Comparison of ENCODE assay signal across 17 cellular contexts in genomic region chr15:25869696-25870095, GRCh38. TPM values are rescaled to one million over a fixed set of nuclear protein-coding genes. Genes with fewer than 3 reads are reported as not detected.
A peak's percentile ranks its signal among the peaks of the same experiment; 100 is the strongest.
DNase-seq lines count a peak whose midpoint lies in the region; TF ChIP-seq lines count a peak whose summit lies in the region.
"Had no signal": no experiment of that assay in that cellular context is flagged by ENCODE, and none has a peak within 500 bp of the region (broad histone marks: within the 10 kb centered on the region; RNA-seq: fewer than 3 reads in every experiment).

No MANE protein-coding gene starts in this region.

- H3K4me2 ChIP-seq in BLaER1 treated with 17β-estradiol and CSF1 and Interleukin-3, amounts not matched to agents 10 nM and 100 nM, result peak overlapping the region; percentile 3 to 64 (median 37); a peak in 18 of 22 replicates
- H3K4me2 ChIP-seq in GM23248 (ENCODE audit: unreplicated experiment) (peak overlapping the region; percentile 45), fibroblast of lung (ENCODE audit: extremely low read depth, insufficient read depth, low read length) (no peak overlapping the region)
- H3K4me2 ChIP-seq: KMS-11 had no signal

- no peaks in the 10 kb centered on the region for H3K9me2 ChIP-seq in GM23248 (ENCODE audit: insufficient read depth)

- H3K79me2 ChIP-seq in GM23248 (ENCODE audit: insufficient read depth) (no peaks in the 10 kb centered on the region), fibroblast of lung (ENCODE audit: control insufficient read depth, insufficient read depth, low read length) (no peaks in the 10 kb centered on the region)

- H3K36me3 Mint-ChIP-seq in activated T-helper 2 cell treated with anti-CD3 and anti-CD28 coated beads, Interferon-gamma antibody, Interleukin-2, Interleukin-4, amounts not matched to agents 10 μg/mL and 5 μg/mL and 100 μg/mL, durations not matched to agents 14 hours and 24 hours and 36 hours (ENCODE audit: low read depth), result no peaks in the 10 kb centered on the region

- H3K4me3 ChIP-seq in BLaER1 treated with 17β-estradiol and CSF1 and Interleukin-3, amounts not matched to agents 10 nM and 100 nM, result no peak overlapping the region
- H3K4me3 ChIP-seq in GM23248 (peak overlapping the region; percentile 46), fibroblast of lung (replicated peaks in 1 of 4; ENCODE audit: control extremely low read depth in 1 of 4, insufficient read depth in 1 of 4, low read depth in 3 of 4, low read length in 4 of 4) (no peak overlapping the region)

- intact Hi-C loops in activated T-helper 2 cell treated with anti-CD3 and anti-CD28 coated beads, Interferon-gamma antibody, Interleukin-2, Interleukin-4, amounts not matched to agents 10 μg/mL and 5 μg/mL and 100 μg/mL, durations not matched to agents 14 hours and 24 hours and 36 hours (cut with micrococcal nuclease), result loop anchor here (10.0 kb wide), 1 partner anchor 125 kb away; no protein-coding TSS in a partner anchor

- no peak overlapping the region for H3K27ac ChIP-seq in BLaER1 treated with 17β-estradiol and CSF1 and Interleukin-3, amounts not matched to agents 10 nM and 100 nM
- H3K27ac ChIP-seq in GM23248 (no peak overlapping the region), fibroblast of lung (ENCODE audit: insufficient read depth, low read length) (no peak overlapping the region)
- H3K27ac ChIP-seq: KMS-11 had no signal

- in situ Hi-C loops in GM23248 (cut with MboI), result no loop called here

- H3K9me3 Mint-ChIP-seq in activated T-helper 2 cell treated with anti-CD3 and anti-CD28 coated beads, Interferon-gamma antibody, Interleukin-2, Interleukin-4, amounts not matched to agents 10 μg/mL and 5 μg/mL and 100 μg/mL, durations not matched to agents 14 hours and 24 hours and 36 hours, result no peaks in the 10 kb centered on the region

- DNase-seq in GM23248 (no peak), NOMO-1 treated with DMSO at 0.1 percent for 48 hours (lab: John Stamatoyannopoulos, UW; ENCODE audit: unreplicated experiment) (peak; percentile 16), fibroblast of lung (ENCODE audit: low read depth in 2 of 2) (no peak), SKM-1 (lab: John Stamatoyannopoulos, UW; ENCODE audit: unreplicated experiment) (no peak), Ammon's horn (ENCODE audit: low spot score) (no peak), ureter (ENCODE audit: low spot score) (no peak)
- no peak for DNase-seq in activated T-helper 2 cell treated with anti-CD3 and anti-CD28 coated beads, Interferon-gamma antibody, Interleukin-2, Interleukin-4, amounts not matched to agents 10 μg/mL and 5 μg/mL and 100 μg/mL, durations not matched to agents 14 hours and 24 hours and 36 hours (ENCODE audit: low spot score)
- DNase-seq: C1 segment of cervical spinal cord; DND-41; GF-D8; NCI-H1105; NCI-H187; NCI-H526 treated with DMSO at 0.1 percent for 48 hours; NK-92 treated with Interleukin-12 subunit alpha and Interleukin-12 subunit beta, amount 100 ng/mL, for 24 hours had no signal

- peaks cover 11% of the 10 kb centered on the region for H3K27me3 Mint-ChIP-seq in activated T-helper 2 cell treated with anti-CD3 and anti-CD28 coated beads, Interferon-gamma antibody, Interleukin-2, Interleukin-4, amounts not matched to agents 10 μg/mL and 5 μg/mL and 100 μg/mL, durations not matched to agents 14 hours and 24 hours and 36 hours (ENCODE audit: low read depth)

- H3F3A ChIP-seq in GM23248 (ENCODE audit: insufficient read depth), result peaks cover under 1% of the 10 kb centered on the region

- peaks cover 0 to 10% (median 7%) of the 10 kb centered on the region in 10 experiments; a peak in 11 of 20 replicates for H3K4me1 ChIP-seq in BLaER1 treated with 17β-estradiol and CSF1 and Interleukin-3, amounts not matched to agents 10 nM and 100 nM
- H3K4me1 ChIP-seq in GM23248 (ENCODE audit: insufficient read depth) (0 out of 2 replicates have a peak, but pooled peaks cover 7% of the 10 kb centered on the region), fibroblast of lung (ENCODE audit: control insufficient read depth, extremely low read depth, insufficient read depth, low read length) (no peaks in the 10 kb centered on the region)

- no peaks in the 10 kb centered on the region; a peak in 1 of 22 replicates for H4K20me1 ChIP-seq in BLaER1 treated with 17β-estradiol and CSF1 and Interleukin-3, amounts not matched to agents 10 nM and 100 nM
- H4K20me1 ChIP-seq in GM23248 (ENCODE audit: insufficient read depth), result no peaks in the 10 kb centered on the region
- no peaks in the 10 kb centered on the region for H4K20me1 ChIP-seq in fibroblast of lung (ENCODE audit: control insufficient read depth, extremely low read depth, insufficient read depth, low read length)

- 26 to 30% methylated on average over 6 of the region's 6 CpGs for WGBS in GM23248 (ENCODE audit: low coverage in 1 of 2, low lambda C conversion rate in 2 of 2, missing lambda C conversion rate in 2 of 2), 2 experiments

- H2AFZ ChIP-seq in GM23248 (peak overlapping the region; percentile 69), fibroblast of lung (ENCODE audit: low read length) (peak overlapping the region; percentile 38)

- no peak for TF ChIP-seq CTCF in fibroblast of lung (conservative IDR thresholded peaks at IDR 0.05 in 1 of 2, IDR thresholded peaks at IDR 0.05 in 1 of 2; ENCODE audit: low read depth in 1 of 2, low read length in 2 of 2)

- no peaks in the 10 kb centered on the region for H3K9me3 ChIP-seq in BLaER1 treated with 17β-estradiol and CSF1 and Interleukin-3, amounts not matched to agents 10 nM and 100 nM (replicated peaks in 1 of 11)
- H3K9me3 ChIP-seq in GM23248 (ENCODE audit: low read depth) (no peaks in the 10 kb centered on the region), fibroblast of lung (ENCODE audit: control insufficient read depth, insufficient read depth, low read depth, low read length) (no peaks in the 10 kb centered on the region)

- H3K27me3 ChIP-seq in BLaER1 treated with 17β-estradiol and CSF1 and Interleukin-3, amounts not matched to agents 10 nM and 100 nM, result peaks cover 0 to 7% (median 0%) of the 10 kb centered on the region in 11 experiments; a peak in 3 of 22 replicates
- H3K27me3 ChIP-seq in GM23248 (replicated peaks; ENCODE audit: insufficient read depth), result no peaks in the 10 kb centered on the region
- no peaks in the 10 kb centered on the region for H3K27me3 ChIP-seq in fibroblast of lung (ENCODE audit: control insufficient read depth, insufficient read depth, low read length)

- no peak overlapping the region for H3K27ac Mint-ChIP-seq in activated T-helper 2 cell treated with anti-CD3 and anti-CD28 coated beads, Interferon-gamma antibody, Interleukin-2, Interleukin-4, amounts not matched to agents 10 μg/mL and 5 μg/mL and 100 μg/mL, durations not matched to agents 14 hours and 24 hours and 36 hours

- H3K4me3 Mint-ChIP-seq in activated T-helper 2 cell treated with anti-CD3 and anti-CD28 coated beads, Interferon-gamma antibody, Interleukin-2, Interleukin-4, amounts not matched to agents 10 μg/mL and 5 μg/mL and 100 μg/mL, durations not matched to agents 14 hours and 24 hours and 36 hours (ENCODE audit: low read depth), result no peak overlapping the region

- H3K36me3 ChIP-seq in BLaER1 treated with 17β-estradiol and CSF1 and Interleukin-3, amounts not matched to agents 10 nM and 100 nM, result no peaks in the 10 kb centered on the region
- H3K36me3 ChIP-seq in GM23248 (ENCODE audit: low read depth) (no peaks in the 10 kb centered on the region), fibroblast of lung (ENCODE audit: control insufficient read depth, insufficient read depth, low read length) (no peaks in the 10 kb centered on the region)

- peaks cover 5% of the 10 kb centered on the region for H3K4me1 Mint-ChIP-seq in activated T-helper 2 cell treated with anti-CD3 and anti-CD28 coated beads, Interferon-gamma antibody, Interleukin-2, Interleukin-4, amounts not matched to agents 10 μg/mL and 5 μg/mL and 100 μg/mL, durations not matched to agents 14 hours and 24 hours and 36 hours (ENCODE audit: low read depth)

- no peak overlapping the region for H3K9ac ChIP-seq in BLaER1 treated with 17β-estradiol and CSF1 and Interleukin-3, amounts not matched to agents 10 nM and 100 nM
- H3K9ac ChIP-seq in GM23248 (peak overlapping the region; percentile 15; the same call in 1 of the 2 replicates), fibroblast of lung (ENCODE audit: insufficient read depth, low read length) (no peak overlapping the region)
- H3K9ac ChIP-seq: KMS-11 had no signal

RNA-seq across cellular contexts. Expression of gene ATP10A, which starts 6.6 kb away (rescaled TPM):
- 64.1 and 73.1 TPM in 2 replicates for total RNA-seq in GM23248 (2014; rRNA removed; shearing (Covaris generic))
- polyA plus RNA-seq in GM23248 (2016; fragmentation: Nextera tagmentation; extraction: Ambion mirVana) (20.4 and 22.2 TPM in 2 replicates), fibroblast of lung (9.0 and 13.8 TPM in 2 replicates)
- total RNA-seq in fibroblast of lung (5.1 and 12.7 TPM in 2 replicates), ureter (10.6 TPM)
- 8.3 and 13.0 TPM in 2 replicates for polyA plus RNA-seq in fibroblast of lung (2012)
- polyA minus RNA-seq in fibroblast of lung (ENCODE audit: low replicate concordance), result 21.8 and 25.2 TPM in 2 replicates
- 40.1 and 44.4 TPM in 2 replicates for total RNA-seq in activated T-helper 2 cell treated with anti-CD3 and anti-CD28 coated beads, Interferon-gamma antibody, Interleukin-2, Interleukin-4, amounts not matched to agents 10 μg/mL and 5 μg/mL and 100 μg/mL, durations not matched to agents 14 hours and 24 hours and 36 hours
- total RNA-seq: M059J had no signal
